ENCODE assay signal across 1 cellular context in genomic region chr2:47354817-47355653, GRCh38.
TF ChIP-seq lines count a peak whose summit lies in the region.

No MANE protein-coding gene starts in this region.

TF ChIP-seq in K562, 482 proteins besides CTCF, POLR2A, EP300 and RAD21:
- TF ChIP-seq VEZF1 (CRISPR knock-in tag; IDR thresholded peaks at IDR 0.05) (no peak), NR3C1 (CRISPR knock-in tag; IDR thresholded peaks at IDR 0.05) (no peak), ZKSCAN8 (CRISPR knock-in tag; IDR thresholded peaks at IDR 0.05) (0 out of 2 replicates have a peak, but pooled peaks have one; percentile 3), ZFX (CRISPR knock-in tag; IDR thresholded peaks at IDR 0.05) (peak; percentile 12; the same call in 1 of the 2 replicates), ZNF282 (CRISPR knock-in tag; IDR thresholded peaks at IDR 0.05) (no peak), ZNF212 (CRISPR knock-in tag; IDR thresholded peaks at IDR 0.05) (no peak), RFX1 (IDR thresholded peaks at IDR 0.05) (peak; percentile 83), RBM25 (IDR thresholded peaks at IDR 0.05; ENCODE audit: low read depth, low read length, severe bottlenecking) (peak; percentile 14), GABPA (tag; conservative IDR thresholded peaks at IDR 0.05; ENCODE audit: low read depth) (peak; percentile 36), HDAC2 (IDR thresholded peaks at IDR 0.05) (no peak), ZNF121 (CRISPR knock-in tag; conservative IDR thresholded peaks at IDR 0.05) (peak; percentile 96)
- TF ChIP-seq, protein P1, sequence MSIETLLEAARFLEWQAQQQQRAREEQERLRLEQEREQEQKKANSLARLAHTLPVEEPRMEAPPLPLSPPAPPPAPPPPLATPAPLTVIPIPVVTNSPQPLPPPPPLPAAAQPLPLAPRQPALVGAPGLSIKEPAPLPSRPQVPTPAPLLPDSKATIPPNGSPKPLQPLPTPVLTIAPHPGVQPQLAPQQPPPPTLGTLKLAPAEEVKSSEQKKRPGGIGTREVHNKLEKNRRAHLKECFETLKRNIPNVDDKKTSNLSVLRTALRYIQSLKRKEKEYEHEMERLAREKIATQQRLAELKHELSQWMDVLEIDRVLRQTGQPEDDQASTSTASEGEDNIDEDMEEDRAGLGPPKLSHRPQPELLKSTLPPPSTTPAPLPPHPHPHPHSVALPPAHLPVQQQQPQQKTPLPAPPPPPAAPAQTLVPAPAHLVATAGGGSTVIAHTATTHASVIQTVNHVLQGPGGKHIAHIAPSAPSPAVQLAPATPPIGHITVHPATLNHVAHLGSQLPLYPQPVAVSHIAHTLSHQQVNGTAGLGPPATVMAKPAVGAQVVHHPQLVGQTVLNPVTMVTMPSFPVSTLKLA (conservative IDR thresholded peaks at IDR 0.05) = 0 out of 4 replicates have a peak, but pooled peaks of 1 of the 2 experiments have one; percentile 3
